Comparison of ENCODE assay signal across 16 cellular contexts in genomic region chr11:110160016-110160415, GRCh38.
"Had no signal": no experiment of that assay in that cellular context is flagged by ENCODE, and none has a peak within 500 bp of the region (broad histone marks: within the 10 kb centered on the region; RNA-seq: fewer than 3 reads in every experiment).

No MANE protein-coding gene starts in this region.

- H3K27me3 ChIP-seq: body of pancreas, dorsolateral prefrontal cortex, heart left ventricle had no signal

- H3K9me3 ChIP-seq: body of pancreas, heart left ventricle had no signal

- H3K4me3 ChIP-seq: body of pancreas, dorsolateral prefrontal cortex, heart left ventricle had no signal

- H3K4me1 ChIP-seq: body of pancreas had no signal

- ATAC-seq: activated T-helper 17 cell treated with anti-CD3 and anti-CD28 coated beads, Interleukin-2, amount 50 U/mL, for 72 hours; body of pancreas; esophagus mucosa; heart left ventricle; natural killer cell; sciatic nerve; T-cell had no signal

- DNase-seq: activated B cell treated with CpG ODN at 0.5 μM for 24 hours; activated CD4-positive, alpha-beta T cell treated with anti-CD3 and anti-CD28 coated beads, Interleukin-2, amount 10 ng/mL, durations not matched to agents 7 days and 5 days; activated naive CD4-positive, alpha-beta T cell treated with anti-CD3 and anti-CD28 coated beads, Interleukin-2, amount 10 ng/mL, durations not matched to agents 7 days and 5 days; activated T-cell treated with anti-CD3 and anti-CD28 coated beads for 4 hours; body of pancreas; cerebellar nuclear complex; dorsolateral prefrontal cortex; foreskin melanocyte; heart left ventricle; mammary epithelial cell; natural killer cell; stimulated activated CD4-positive, alpha-beta T cell treated with anti-CD3 and anti-CD28 coated beads, Interleukin-4, amount 100 ng/mL, for 1 hour; T-cell had no signal

- H3K27ac ChIP-seq: dorsolateral prefrontal cortex, heart left ventricle had no signal
